ENCODE assay signal across 18 cellular contexts in the genomic region with DNA sequence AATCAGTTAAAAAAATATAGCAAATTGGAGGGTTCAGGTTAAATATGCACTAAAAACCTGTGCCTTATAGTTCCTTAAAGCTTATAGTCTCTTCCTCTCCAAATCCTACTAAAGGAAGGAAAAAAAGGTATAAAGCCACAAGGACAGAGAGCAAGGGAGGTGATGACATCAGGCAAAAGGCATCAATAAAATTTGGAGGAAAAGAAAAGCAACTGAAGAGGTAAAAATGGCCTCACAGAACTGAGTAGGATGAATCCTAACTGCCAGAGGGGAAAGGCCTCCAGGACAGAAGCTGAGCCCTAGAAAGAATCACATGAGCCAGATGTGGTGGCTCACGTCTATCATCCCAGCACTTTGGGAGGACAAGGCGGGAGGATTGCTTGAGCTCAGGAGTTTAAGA. TPM values are rescaled to one million over a fixed set of nuclear protein-coding genes. Genes with fewer than 3 reads are reported as not detected.
DNase-seq lines count a peak whose midpoint lies in the region; ATAC-seq, FAIRE-seq and TF ChIP-seq lines count a peak whose summit lies in the region.
"Had no signal": no experiment of that assay in that cellular context is flagged by ENCODE, and none has a peak within 500 bp of the region (broad histone marks: within the 10 kb centered on the region; RNA-seq: fewer than 3 reads in every experiment).

No MANE protein-coding gene starts in this region.

- no peak overlapping the region for H4K8ac ChIP-seq in trophoblast cell (ENCODE audit: low read depth, low read length)

- no peak for TF ChIP-seq POLR2A in H54 (IDR thresholded peaks at IDR 0.05; ENCODE audit: low read depth, low read length)

- H2AFZ ChIP-seq in trophoblast cell (ENCODE audit: insufficient read depth, low read length, poor library complexity): no peak overlapping the region

- peaks cover 7% of the 10 kb centered on the region for H3K79me2 ChIP-seq in trophoblast cell (ENCODE audit: control insufficient read depth, insufficient read depth, low read length, poor library complexity)

- H3K9ac ChIP-seq in trophoblast cell (ENCODE audit: low read length): no peak overlapping the region
- H3K9ac ChIP-seq: BLaER1 had no signal

- H2BK12ac ChIP-seq in trophoblast cell (ENCODE audit: low read length): no peak overlapping the region

- no peak for ATAC-seq in HG03521 (IDR thresholded peaks at IDR 0.05; ENCODE audit: unreplicated experiment)
- ATAC-seq: CD8-positive, alpha-beta T cell; GM12878; HepG2 had no signal

- no peak overlapping the region for H3K18ac ChIP-seq in trophoblast cell (ENCODE audit: low read length)

- H3K36me3 ChIP-seq in trophoblast cell (ENCODE audit: control insufficient read depth in 1 of 2, insufficient read depth in 2 of 2, low read length in 2 of 2): peaks cover 0 to 11% of the 10 kb centered on the region in 2 experiments

- H4K12ac ChIP-seq in trophoblast cell (ENCODE audit: low read depth, low read length): no peak overlapping the region

- H2AK5ac ChIP-seq in trophoblast cell (ENCODE audit: low read length): no peak overlapping the region

- H4K91ac ChIP-seq in trophoblast cell (ENCODE audit: low read depth, low read length): no peak overlapping the region

- no peak overlapping the region for H2BK120ac ChIP-seq in trophoblast cell (ENCODE audit: insufficient read depth, low read length, poor library complexity)

- H2BK5ac ChIP-seq in trophoblast cell (ENCODE audit: low read depth, low read length, poor library complexity): no peak overlapping the region

- no peak overlapping the region for H3K23ac ChIP-seq in trophoblast cell (ENCODE audit: low read length)

- FAIRE-seq in H54 (lab: Jason Lieb, UNC): no peak
- FAIRE-seq: GM12878, HepG2 had no signal

- H3K27ac ChIP-seq in trophoblast cell (ENCODE audit: low read depth, low read length): no peak overlapping the region
- H3K27ac ChIP-seq: BLaER1 had no signal

- H3K4me3 ChIP-seq in trophoblast cell (ENCODE audit: low read depth, low read length): no peak overlapping the region
- H3K4me3 ChIP-seq: BLaER1, GM12878 had no signal

- whole genome bisulfite sequencing in trophoblast cell (ENCODE audit: extremely low coverage, insufficient coverage, insufficient read length): no CpG with 5 or more reads among the region's 2 CpGs

- peaks cover 1% of the 10 kb centered on the region for H3K79me1 ChIP-seq in trophoblast cell (ENCODE audit: low read length)

- DNase-seq in EL: peak; percentile 42
- peak; percentile 25 for DNase-seq in M059J (ENCODE audit: low read depth)
- DNase-seq in dedifferentiated amniotic fluid mesenchymal stem cell (ENCODE audit: extremely low spot score): peak; percentile 13
- DNase-seq in trophoblast cell: peak; percentile 50 to 64
- no peak for DNase-seq in NAMALWA (ENCODE audit: low spot score)
- DNase-seq in H54 (ENCODE audit: insufficient read length, low spot score): no peak
- DNase-seq: 8988T; CD8-positive, alpha-beta T cell; DMS 273 treated with DMSO at 0.1 percent for 48 hours; DMS53; DND-41; HCEC 1CT; HFFc6; KG1 had no signal

- no peaks in the 10 kb centered on the region for H3K9me3 ChIP-seq in trophoblast cell (ENCODE audit: insufficient read depth, low read depth, low read length)

- H3K4ac ChIP-seq in trophoblast cell (ENCODE audit: low read depth, low read length): no peak overlapping the region

- no peaks in the 10 kb centered on the region for H3K27me3 ChIP-seq in trophoblast cell (ENCODE audit: insufficient read depth, low read length)
- H3K27me3 ChIP-seq: BLaER1 had no signal

- peaks cover 6 to 17% of the 10 kb centered on the region in 2 experiments for H3K4me1 ChIP-seq in trophoblast cell (ENCODE audit: control insufficient read depth in 1 of 2, insufficient read depth in 2 of 2, low read length in 2 of 2)

- H3K4me2 ChIP-seq in trophoblast cell (ENCODE audit: low read length): no peak overlapping the region
- H3K4me2 ChIP-seq: BLaER1 had no signal

- H3K14ac ChIP-seq in trophoblast cell (ENCODE audit: low read length): no peak overlapping the region

RNA-seq across cellular contexts. Expression of gene CCSAP, which starts 8.1 kb away (rescaled TPM):
- 9.7 and 15.9 TPM in 2 replicates for total RNA-seq in M059J (2014; rRNA removed; shearing (Covaris generic))
- 42.2 and 43.3 TPM in 2 replicates for polyA plus RNA-seq in trophoblast cell (2013)

Comparison
In these comparisons a context has a peak if more than half of its experiments do, and no peak if none do; other contexts are left out.
1. DNase-seq: peak in EL (single experiment), M059J (single experiment), dedifferentiated amniotic fluid mesenchymal stem cell (single experiment) and trophoblast cell (2 of 2); none in NAMALWA (single experiment) and H54 (single experiment).